Comparison of ENCODE assay signal across 20 cellular contexts in the genomic region with DNA sequence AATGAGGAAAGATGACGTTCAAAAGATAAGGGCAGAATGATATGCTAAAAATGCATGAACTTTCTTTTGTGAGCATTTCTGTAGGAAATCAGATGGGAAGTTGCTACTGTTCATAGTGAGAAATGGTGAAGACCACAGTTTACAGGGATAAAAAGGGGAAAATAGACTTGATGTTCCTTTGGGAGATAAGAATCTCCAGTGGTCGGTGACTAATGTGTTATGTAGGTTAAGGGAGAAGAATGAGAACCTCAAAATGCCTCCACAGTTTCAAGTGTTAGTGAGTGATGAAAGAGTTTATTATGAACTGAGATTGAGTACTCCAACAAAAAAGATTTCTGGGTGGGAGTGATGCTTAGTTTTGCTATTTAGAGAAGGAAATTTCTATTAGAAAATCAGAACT.
"Had no signal": no experiment of that assay in that cellular context is flagged by ENCODE, and none has a peak within 500 bp of the region (broad histone marks: within the 10 kb centered on the region; RNA-seq: fewer than 3 reads in every experiment).

No MANE protein-coding gene starts in this region.

- DNase-seq: activated CD4-positive, alpha-beta memory T cell treated with anti-CD3 and anti-CD28 coated beads for 36 hours; activated CD4-positive, alpha-beta T cell treated with anti-CD3 and anti-CD28 coated beads for 36 hours; activated CD8-positive, alpha-beta memory T cell treated with anti-CD3 and anti-CD28 coated beads, Interleukin-2, amount 10 ng/mL, durations not matched to agents 7 days and 5 days; activated naive CD4-positive, alpha-beta T cell treated with anti-CD3 and anti-CD28 coated beads, Interleukin-2, amount 10 ng/mL, durations not matched to agents 7 days and 5 days; activated T-cell treated with anti-CD3 and anti-CD28 coated beads, Interleukin-2, amount 50 U/mL, for 1 hour; body of pancreas; central memory CD4-positive, alpha-beta T cell; cortex of kidney; effector CD4-positive, alpha-beta T cell; esophagus squamous epithelium; glutamatergic neuron; hypothalamus; left ventricle myocardium superior; nephron progenitor cell; stimulated activated CD4-positive, alpha-beta T cell treated with anti-CD3 and anti-CD28 coated beads, Interleukin-12 subunit alpha, Interleukin-12 subunit beta, amount 100 ng/mL, for 4 hours; stimulated activated CD4-positive, alpha-beta T cell treated with anti-CD3 and anti-CD28 coated beads, Interleukin-2, amount 100 ng/mL, for 24 hours; stomach; testis; upper lobe of right lung; WERI-Rb-1 had no signal

- ATAC-seq: activated CD4-positive, alpha-beta T cell treated with anti-CD3 and anti-CD28 coated beads for 36 hours; activated CD8-positive, alpha-beta memory T cell treated with anti-CD3 and anti-CD28 coated beads, Interleukin-2, amount 10 ng/mL, durations not matched to agents 7 days and 5 days; body of pancreas; left ventricle myocardium superior; upper lobe of right lung had no signal
